ENCODE assay signal across 8 cellular contexts in genomic region chr3:146544013-146544928, GRCh38.
DNase-seq lines count a peak whose midpoint lies in the region; ATAC-seq lines count a peak whose summit lies in the region.

Gene PLSCR1, minus strand, starts transcription at chr3:146544607. Its CDS starts 8,055 bp downstream, at chr3:146536552.

- in situ Hi-C loops in ACHN (cut with HindIII; ENCODE audit: low pct_ligation_motif_present, low pct_unique_long_range_greater_than_20kb, low sequenced_read_pairs): no loop called here

- ATAC-seq in GM18868 (IDR thresholded peaks at IDR 0.05; ENCODE audit: unreplicated experiment) (peak; percentile 77), HG03103 (IDR thresholded peaks at IDR 0.05; ENCODE audit: low read depth, unreplicated experiment) (peak; percentile 80)

- DNase-seq in ACHN (peak; percentile 94), NCI-H2227 (lab: John Stamatoyannopoulos, UW; ENCODE audit: unreplicated experiment) (peak; percentile 73), caudate nucleus (lab: John Stamatoyannopoulos, UW) (peak in 59 of 61 donors; percentile 12 to 88 (median 59)), inferior parietal cortex (ENCODE audit: extremely low spot score) (peak; percentile 77), smooth muscle cell of the brain vasculature (ENCODE audit: low read depth, low spot score) (peak; percentile 92)
- DNase-seq in activated CD4-positive, CD25-positive, alpha-beta regulatory T cell (lab: John Stamatoyannopoulos, UW): peak; percentile 15 to 56 (median 39)

- peak within 1 kb of the TSS; percentile 91 for H3K27ac ChIP-seq in caudate nucleus (ENCODE audit: low read depth, low read length)

Comparison
In these comparisons a context has a peak if more than half of its experiments do, and no peak if none do; other contexts are left out.
1. Peak in every context shown above with its lines: DNase-seq, ATAC-seq and H3K27ac ChIP-seq.
2. DNase-seq: peak in every context shown above with its lines; median percentile 94 in ACHN; 92 in smooth muscle cell of the brain vasculature; 77 in inferior parietal cortex; 73 in NCI-H2227; 59 in caudate nucleus; 39 in activated CD4-positive, CD25-positive, alpha-beta regulatory T cell.